In genomic region chr20:63739129-63740069, GRCh38 we compare ENCODE assay signal across 8 cellular contexts. TPM values are rescaled to one million over a fixed set of nuclear protein-coding genes. Genes with fewer than 3 reads are reported as not detected.
DNase-seq lines count a peak whose midpoint lies in the region; ATAC-seq and TF ChIP-seq lines count a peak whose summit lies in the region.
"Had no signal": no experiment of that assay in that cellular context is flagged by ENCODE, and none has a peak within 500 bp of the region (broad histone marks: within the 10 kb centered on the region; RNA-seq: fewer than 3 reads in every experiment).

SLC2A4RG (plus strand) TSS chr20:63739776; CDS start chr20:63739913, 137 bp downstream.

- 1 to 6% (median 1%) methylated on average over 28 to 136 of the region's 136 CpGs for WGBS in spleen, 5 donors

- H3K4me1 Mint-ChIP-seq in activated B cell treated with CpG ODN at 0.5 μM for 24 hours = peaks cover 28% of the 10 kb centered on the region

- H3K27me3 ChIP-seq in kidney epithelial cell (ENCODE audit: control insufficient read depth, insufficient read depth, low read length) (no peaks in the 10 kb centered on the region), spleen (replicated peaks in 1 of 7) (peaks cover 0 to 19% (median 0%) of the 10 kb centered on the region in 7 donors)

- CTCF ChIA-PET in activated B cell treated with CpG ODN at 0.5 μM for 24 hours (lab: Charles Lee) = interaction anchor here (1.0 kb wide), 1 partner anchor 125 kb away, joined by 4 read pairs; the partner anchor contains the start of gene TPD52L2

- ATAC-seq in HG02623 (IDR thresholded peaks at IDR 0.05; ENCODE audit: unreplicated experiment) = peak; percentile 45
- ATAC-seq in activated B cell treated with CpG ODN at 0.5 μM for 24 hours (ENCODE audit: low read depth) = peak; percentile 65

- intact Hi-C loops in activated B cell treated with CpG ODN at 0.5 μM for 24 hours (cut with micrococcal nuclease) (loop anchor here (1.0 to 10.0 kb wide), 7 partner anchors 33 to 202 kb away; partner anchors contain the start of genes ARFRP1, FNDC11, GMEB2 and PTK6), spleen (cut with DNase I; ENCODE audit: low total_unique reads) (no loop called here)

- TF ChIP-seq CTCF in activated B cell treated with CpG ODN at 0.5 μM for 24 hours (IDR thresholded peaks at IDR 0.05) = no peak
- TF ChIP-seq CTCF in coronary artery (IDR thresholded peaks at IDR 0.05) = no peak
- no peak for TF ChIP-seq CTCF in kidney epithelial cell (IDR thresholded peaks at IDR 0.05; ENCODE audit: insufficient read depth, low read length, poor library complexity, severe bottlenecking)
- TF ChIP-seq CTCF in spleen (IDR thresholded peaks at IDR 0.05 in 8 of 11, conservative IDR thresholded peaks at IDR 0.05 in 3 of 11) = no peak

- H3K27ac Mint-ChIP-seq in activated B cell treated with CpG ODN at 0.5 μM for 24 hours = no peak within 1 kb of the TSS
- H3K27ac Mint-ChIP-seq: stimulated activated naive CD8-positive, alpha-beta T cell treated with anti-CD3 and anti-CD28 coated beads, Interleukin-15, Interleukin-2, amounts not matched to agents 100 ng/mL and 50 ng/mL, for 24 hours had no signal

- peaks cover 14% of the 10 kb centered on the region for H3K36me3 Mint-ChIP-seq in activated B cell treated with CpG ODN at 0.5 μM for 24 hours (ENCODE audit: low read depth)

- no peaks in the 10 kb centered on the region for H3K9me3 Mint-ChIP-seq in activated B cell treated with CpG ODN at 0.5 μM for 24 hours
- H3K9me3 Mint-ChIP-seq: stimulated activated naive CD8-positive, alpha-beta T cell treated with anti-CD3 and anti-CD28 coated beads, Interleukin-15, Interleukin-2, amounts not matched to agents 100 ng/mL and 50 ng/mL, for 24 hours had no signal

- H3K4me1 ChIP-seq in spleen = peaks cover 45 to 91% (median 71%) of the 10 kb centered on the region in 6 donors

- peak; percentile 6 for TF ChIP-seq POLR2A in GM10847 (IDR thresholded peaks at IDR 0.05; ENCODE audit: extremely low read depth, insufficient read length)
- no peak for TF ChIP-seq POLR2A in spleen (IDR thresholded peaks at IDR 0.05)

- H3K27me3 Mint-ChIP-seq in activated B cell treated with CpG ODN at 0.5 μM for 24 hours = no peaks in the 10 kb centered on the region
- H3K27me3 Mint-ChIP-seq: stimulated activated naive CD8-positive, alpha-beta T cell treated with anti-CD3 and anti-CD28 coated beads, Interleukin-15, Interleukin-2, amounts not matched to agents 100 ng/mL and 50 ng/mL, for 24 hours had no signal

- POLR2A ChIA-PET in activated B cell treated with CpG ODN at 0.5 μM for 24 hours (lab: Charles Lee) = interaction anchor here (0.6 to 1.8 kb wide), 10 partner anchors 31 to 218 kb away, joined by 3 to 14 read pairs (median 3); partner anchors contain the start of genes ARFRP1, GMEB2, HELZ2 and PPDPF

- no peaks in the 10 kb centered on the region for H3K9me3 ChIP-seq in spleen

- peak within 1 kb of the TSS; percentile 78 for H3K4me3 ChIP-seq in coronary artery
- peak within 1 kb of the TSS; percentile 57 for H3K4me3 ChIP-seq in kidney epithelial cell (ENCODE audit: low read depth, low read length)
- peak within 1 kb of the TSS; percentile 42 to 90 (median 65) for H3K4me3 ChIP-seq in spleen

- peak within 1 kb of the TSS; percentile 48 for H3K4me3 Mint-ChIP-seq in activated B cell treated with CpG ODN at 0.5 μM for 24 hours
- H3K4me3 Mint-ChIP-seq: stimulated activated naive CD8-positive, alpha-beta T cell treated with anti-CD3 and anti-CD28 coated beads, Interleukin-15, Interleukin-2, amounts not matched to agents 100 ng/mL and 50 ng/mL, for 24 hours had no signal

- DNase-seq in NCI-H2196 treated with DMSO at 0.1 percent for 48 hours (lab: John Stamatoyannopoulos, UW; ENCODE audit: unreplicated experiment) = peak; percentile 43
- peak; percentile 73 for DNase-seq in activated B cell treated with CpG ODN at 0.5 μM for 24 hours
- DNase-seq in coronary artery (ENCODE audit: low spot score) = peak; percentile 83
- DNase-seq in kidney epithelial cell (ENCODE audit: low read depth) = no peak
- peak; percentile 95 for DNase-seq in spleen

- peak within 1 kb of the TSS; percentile 83 to 93 for H3K27ac ChIP-seq in coronary artery
- peak within 1 kb of the TSS; percentile 81 to 90 (median 87) for H3K27ac ChIP-seq in spleen

- H3K36me3 ChIP-seq in kidney epithelial cell (ENCODE audit: control insufficient read depth, insufficient read depth, low read length) (peaks cover 3% of the 10 kb centered on the region), spleen (peaks cover 0 to 56% (median 38%) of the 10 kb centered on the region in 6 donors)

RNA-seq across cellular contexts. Expression of gene SLC2A4RG, which starts in this region (rescaled TPM):
- total RNA-seq in activated B cell treated with CpG ODN at 0.5 μM for 24 hours (20.9 and 28.1 TPM in 2 replicates), kidney epithelial cell (50.2 and 91.1 TPM in 2 replicates), spleen (100 to 1,000 TPM in 1 of 7 donors, 10 to 100 TPM in 6; 39.9 to 107 (median 64.8) TPM)
- polyA plus RNA-seq in spleen = 10 to 100 TPM; 27.5 to 44.0 (median 34.3) TPM
